Comparison of ENCODE assay signal across 16 cellular contexts in the genomic region with DNA sequence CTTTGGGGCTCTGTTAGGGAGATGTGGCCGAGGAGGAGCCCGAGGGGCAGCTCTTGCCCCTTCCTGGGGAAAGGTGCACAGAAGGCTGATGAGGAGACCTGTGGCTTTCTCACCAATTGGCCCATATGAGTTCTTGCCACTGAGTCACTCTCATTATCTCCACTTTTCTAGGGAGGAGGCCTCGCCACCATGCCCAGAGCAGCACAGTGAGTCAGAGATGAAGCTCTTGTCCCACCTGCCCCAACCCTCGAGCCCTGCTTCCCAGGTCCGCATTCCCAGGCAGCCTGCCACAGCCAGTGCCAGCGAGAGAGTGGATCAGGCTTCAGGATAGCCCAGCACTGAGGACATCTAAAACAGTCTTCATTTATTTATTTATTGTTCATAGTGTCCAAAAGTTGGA. TPM values are rescaled to one million over a fixed set of nuclear protein-coding genes. Genes with fewer than 3 reads are reported as not detected.
DNase-seq lines count a peak whose midpoint lies in the region; ATAC-seq and TF ChIP-seq lines count a peak whose summit lies in the region.
"Had no signal": no experiment of that assay in that cellular context is flagged by ENCODE, and none has a peak within 500 bp of the region (broad histone marks: within the 10 kb centered on the region; RNA-seq: fewer than 3 reads in every experiment).

No MANE protein-coding gene starts in this region.

- peak; percentile 46 for DNase-seq in EL
- DNase-seq in PC-3: peak; percentile 76
- DNase-seq in epithelial cell of prostate (ENCODE audit: low read depth, low spot score): no peak
- peak; percentile 81 for DNase-seq in renal cortical epithelial cell (ENCODE audit: low read depth)
- DNase-seq in NK-92 (lab: John Stamatoyannopoulos, UW; ENCODE audit: unreplicated experiment): no peak
- DNase-seq in germinal center (ENCODE audit: low spot score): no peak
- DNase-seq in retina: no peak
- DNase-seq: activated CD4-positive, alpha-beta T cell treated with anti-CD3 and anti-CD28 coated beads for 48 hours; anterior cingulate cortex; DMS153; dorsolateral prefrontal cortex; mesendoderm; MM.1S; T-helper 2 cell had no signal

- no peaks in the 10 kb centered on the region for H3K79me2 ChIP-seq in PC-3 (ENCODE audit: low read length)

- no peaks in the 10 kb centered on the region for H3K9me2 ChIP-seq in PC-3 (replicated peaks; ENCODE audit: low read length)

- no TSS peak for BruUV-seq in PC-3 (replicated peaks; lab: Mats Ljungman, UMichigan)

- no peak overlapping the region for H3K4me3 ChIP-seq in PC-3 (ENCODE audit: low read length)
- H3K4me3 ChIP-seq: dorsolateral prefrontal cortex, thoracic aorta had no signal

- peaks cover 51% of the 10 kb centered on the region for H3K4me1 ChIP-seq in PC-3 (ENCODE audit: insufficient read depth, low read length)

- peak; percentile 70 for ATAC-seq in PC-3
- no peak for ATAC-seq in HG02884 (IDR thresholded peaks at IDR 0.05; ENCODE audit: unreplicated experiment)

- H3F3A ChIP-seq in PC-3 (ENCODE audit: low read length, unreplicated experiment): no peaks in the 10 kb centered on the region

- peak overlapping the region; percentile 54 for H3K4me2 ChIP-seq in PC-3 (ENCODE audit: low read length)

- H3K9ac ChIP-seq in PC-3 (ENCODE audit: low read length): no peak overlapping the region

- no peaks in the 10 kb centered on the region for H3K27me3 ChIP-seq in PC-3 (ENCODE audit: low read length)
- H3K27me3 ChIP-seq: dorsolateral prefrontal cortex had no signal

- no peak for TF ChIP-seq CTCF in PC-3 (conservative IDR thresholded peaks at IDR 0.05; ENCODE audit: low read depth, low read length)

- POLR2A ChIA-PET in PC-3 (lab: Charles Lee; ENCODE audit: unreplicated experiment): no interaction called here

- no peaks in the 10 kb centered on the region for H3K36me3 ChIP-seq in PC-3 (ENCODE audit: low read depth, low read length)
- H3K36me3 ChIP-seq: thoracic aorta had no signal

- no peaks in the 10 kb centered on the region for H3K9me3 ChIP-seq in PC-3 (ENCODE audit: low read length)
- H3K9me3 ChIP-seq: thoracic aorta had no signal

- no peaks in the 10 kb centered on the region for H4K20me1 ChIP-seq in PC-3 (ENCODE audit: low read length)

- intact Hi-C loops in PC-3 (cut with micrococcal nuclease): no loop called here

- H3K27ac ChIP-seq in PC-3 (ENCODE audit: low read length): peak overlapping the region; percentile 59
- peak overlapping the region; percentile 67 for H3K27ac ChIP-seq in epithelial cell of prostate
- H3K27ac ChIP-seq: dorsolateral prefrontal cortex, thoracic aorta had no signal

- CTCF ChIA-PET in PC-3 (lab: Charles Lee): no interaction called here

- peak overlapping the region; percentile 28; the same call in 1 of the 2 replicates for H2AFZ ChIP-seq in PC-3 (ENCODE audit: low read length)

RNA-seq across cellular contexts. Expression of gene AMOTL2, which starts 53.5 kb away (rescaled TPM):
- total RNA-seq in PC-3 (2014; rRNA removed): 96.0 and 124 TPM in 2 replicates
- total RNA-seq in renal cortical epithelial cell: 141 and 180 TPM in 2 replicates

Comparison
In these comparisons a context has a peak if more than half of its experiments do, and no peak if none do; other contexts are left out.
1. DNase-seq: peak in EL (single experiment), PC-3 (single experiment) and renal cortical epithelial cell (single experiment); none in epithelial cell of prostate (single experiment), NK-92 (single experiment), germinal center (single experiment) and retina (single experiment).